Comparison of ENCODE assay signal across 10 cellular contexts in genomic region chr14:58488550-58488949, GRCh38.
A peak's percentile ranks its signal among the peaks of the same experiment; 100 is the strongest.
DNase-seq lines count a peak whose midpoint lies in the region; ATAC-seq and TF ChIP-seq lines count a peak whose summit lies in the region.
"Had no signal": no experiment of that assay in that cellular context is flagged by ENCODE, and none has a peak within 500 bp of the region (broad histone marks: within the 10 kb centered on the region; RNA-seq: fewer than 3 reads in every experiment).

No MANE protein-coding gene starts in this region.

- 76 to 82% methylated on average over 1 of the region's 1 CpG for WGBS in tibial nerve, 2 donors

- no peak for TF ChIP-seq CTCF in RWPE1 (conservative IDR thresholded peaks at IDR 0.05; ENCODE audit: low read depth)
- no peak for TF ChIP-seq CTCF in foreskin fibroblast (IDR thresholded peaks at IDR 0.05; ENCODE audit: low read depth, low read length)
- TF ChIP-seq CTCF in tibial nerve (IDR thresholded peaks at IDR 0.05), result no peak

- DNase-seq in DMS53 (lab: John Stamatoyannopoulos, UW), result peak; percentile 35
- DNase-seq in RWPE1 (ENCODE audit: low spot score), result peak; percentile 20
- peak; percentile 29 to 48 for DNase-seq in foreskin fibroblast
- DNase-seq in SHP77 treated with DMSO at 0.1 percent for 48 hours (lab: John Stamatoyannopoulos, UW), result no peak
- DNase-seq in SJCRH30, result no peak
- DNase-seq in tibial nerve (ENCODE audit: low spot score in 2 of 2), result no peak
- DNase-seq: activated CD4-positive, alpha-beta T cell treated with anti-CD3 and anti-CD28 coated beads, Interleukin-2, amount 50 U/mL, for 1 hour; NCI-H510A treated with DMSO at 0.1 percent for 48 hours had no signal

- H3K4me1 ChIP-seq in SJCRH30, result no peaks in the 10 kb centered on the region
- H3K4me1 ChIP-seq in tibial nerve, result no peaks in the 10 kb centered on the region

- no peak for TF ChIP-seq POLR2A in tibial nerve (IDR thresholded peaks at IDR 0.05)

- H3K27ac ChIP-seq in RWPE1 (no peak overlapping the region), SJCRH30 (no peak overlapping the region), tibial nerve (no peak overlapping the region)

- no peak overlapping the region for H3K4me3 ChIP-seq in foreskin fibroblast (ENCODE audit: low read depth in 1 of 2, low read length in 2 of 2)
- no peak overlapping the region for H3K4me3 ChIP-seq in SJCRH30
- no peak overlapping the region for H3K4me3 ChIP-seq in tibial nerve

- peak; percentile 77 for ATAC-seq in GM21717 (IDR thresholded peaks at IDR 0.05; ENCODE audit: unreplicated experiment)
- ATAC-seq in HG03108 (IDR thresholded peaks at IDR 0.05; ENCODE audit: unreplicated experiment), result no peak

- POLR2A ChIA-PET in RWPE1 (lab: Yijun Ruan, JAX; ENCODE audit: low non-redundant PET), result no interaction called here

- H3K36me3 ChIP-seq in SJCRH30, result peaks cover 38% of the 10 kb centered on the region
- peaks cover 0 to 55% (median 3%) of the 10 kb centered on the region in 3 donors for H3K36me3 ChIP-seq in tibial nerve

- H3K9me3 ChIP-seq in SJCRH30 (replicated peaks) (no peaks in the 10 kb centered on the region; the same call in 1 of the 2 replicates), tibial nerve (no peaks in the 10 kb centered on the region)

- no peak for TF ChIP-seq EP300 in tibial nerve (IDR thresholded peaks at IDR 0.05)

- CTCF ChIA-PET in RWPE1 (lab: Yijun Ruan, JAX), result interaction anchor here (0.6 kb wide), 1 partner anchor 14 kb away, joined by 6 read pairs; no protein-coding TSS in a partner anchor

- H3K27me3 ChIP-seq in SJCRH30 (no peaks in the 10 kb centered on the region), tibial nerve (no peaks in the 10 kb centered on the region)

Comparison
In these comparisons a context has a peak if more than half of its experiments do, and no peak if none do; other contexts are left out.
1. DNase-seq: peak in DMS53 (single experiment), RWPE1 (single experiment) and foreskin fibroblast (2 of 2); none in SHP77 treated with DMSO at 0.1 percent for 48 hours (single experiment), SJCRH30 (0 of 2) and tibial nerve (0 of 2).